In genomic region chr1:203129501-203130231, GRCh38 we compare ENCODE assay signal across 3 cellular contexts.
TF ChIP-seq lines count a peak whose summit lies in the region.

No MANE protein-coding gene starts in this region.

TF ChIP-seq in SK-N-SH, 30 proteins besides CTCF, POLR2A, EP300 and RAD21:
- TF ChIP-seq GATA2 (CRISPR knock-in tag; IDR thresholded peaks at IDR 0.05), result peak; percentile 64
- TF ChIP-seq NFIC (IDR thresholded peaks at IDR 0.05; ENCODE audit: borderline replicate concordance), result peak; percentile 69
- TF ChIP-seq GABPA (IDR thresholded peaks at IDR 0.05; ENCODE audit: low read depth), result no peak
- TF ChIP-seq RCOR1 (IDR thresholded peaks at IDR 0.05; ENCODE audit: low read length), result peak; percentile 76

TF ChIP-seq in SK-N-SH treated with all-trans-retinoic acid at 6 μM for 48 hours, 23 proteins besides CTCF, POLR2A, EP300 and RAD21:
- TF ChIP-seq ARNTL (CRISPR knock-in tag; IDR thresholded peaks at IDR 0.05; ENCODE audit: borderline replicate concordance, low read depth), result no peak
- TF ChIP-seq TOX (CRISPR knock-in tag; IDR thresholded peaks at IDR 0.05; ENCODE audit: borderline replicate concordance), result no peak
- no peak for TF ChIP-seq PPARA (CRISPR knock-in tag; IDR thresholded peaks at IDR 0.05; ENCODE audit: borderline replicate concordance)
- TF ChIP-seq, protein P1, sequence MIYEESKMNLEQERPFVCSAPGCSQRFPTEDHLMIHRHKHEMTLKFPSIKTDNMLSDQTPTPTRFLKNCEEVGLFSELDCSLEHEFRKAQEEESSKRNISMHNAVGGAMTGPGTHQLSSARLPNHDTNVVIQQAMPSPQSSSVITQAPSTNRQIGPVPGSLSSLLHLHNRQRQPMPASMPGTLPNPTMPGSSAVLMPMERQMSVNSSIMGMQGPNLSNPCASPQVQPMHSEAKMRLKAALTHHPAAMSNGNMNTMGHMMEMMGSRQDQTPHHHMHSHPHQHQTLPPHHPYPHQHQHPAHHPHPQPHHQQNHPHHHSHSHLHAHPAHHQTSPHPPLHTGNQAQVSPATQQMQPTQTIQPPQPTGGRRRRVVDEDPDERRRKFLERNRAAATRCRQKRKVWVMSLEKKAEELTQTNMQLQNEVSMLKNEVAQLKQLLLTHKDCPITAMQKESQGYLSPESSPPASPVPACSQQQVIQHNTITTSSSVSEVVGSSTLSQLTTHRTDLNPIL (CRISPR knock-in tag; IDR thresholded peaks at IDR 0.05; ENCODE audit: low read depth), result no peak
- TF ChIP-seq ZC3H10 (CRISPR knock-in tag; IDR thresholded peaks at IDR 0.05), result no peak
- no peak for TF ChIP-seq OSR1 (CRISPR knock-in tag; IDR thresholded peaks at IDR 0.05)
- TF ChIP-seq CSDC2 (CRISPR knock-in tag; IDR thresholded peaks at IDR 0.05), result no peak
- TF ChIP-seq ISL1 (CRISPR knock-in tag; IDR thresholded peaks at IDR 0.05), result no peak
- TF ChIP-seq ZNF8 (CRISPR knock-in tag; IDR thresholded peaks at IDR 0.05), result no peak
- TF ChIP-seq RARB (CRISPR knock-in tag; IDR thresholded peaks at IDR 0.05), result no peak
- TF ChIP-seq ZFP3 (CRISPR knock-in tag; IDR thresholded peaks at IDR 0.05), result no peak
TF ChIP-seq in SK-N-SH treated with all-trans-retinoic acid at 6 μM for 48 hours: peak in this region for 0.

TF ChIP-seq in GM23338, 12 proteins besides CTCF, POLR2A, EP300 and RAD21 (continued from another document):
- no peak for TF ChIP-seq ZNF462 (CRISPR knock-in tag; IDR thresholded peaks at IDR 0.05)
- TF ChIP-seq EZH2phosphoT487 (IDR thresholded peaks at IDR 0.05; ENCODE audit: unreplicated experiment), result no peak
- no peak for TF ChIP-seq EZH2 (IDR thresholded peaks at IDR 0.05; ENCODE audit: low read depth, unreplicated experiment)
- no peak for TF ChIP-seq NANOG (IDR thresholded peaks at IDR 0.05; ENCODE audit: borderline replicate concordance)
- no peak for TF ChIP-seq ZNF114 (CRISPR knock-in tag; IDR thresholded peaks at IDR 0.05)
- no peak for TF ChIP-seq JUNB (IDR thresholded peaks at IDR 0.05; ENCODE audit: unreplicated experiment)
- no peak for TF ChIP-seq CREB1 (CRISPR knock-in tag; IDR thresholded peaks at IDR 0.05; ENCODE audit: low read depth)
- TF ChIP-seq STAT1 (IDR thresholded peaks at IDR 0.05; ENCODE audit: unreplicated experiment), result no peak
- no peak for TF ChIP-seq REST (IDR thresholded peaks at IDR 0.05; ENCODE audit: unreplicated experiment)
- no peak for TF ChIP-seq ZNF331 (CRISPR knock-in tag; IDR thresholded peaks at IDR 0.05; ENCODE audit: low read depth)
- TF ChIP-seq ETS1 (IDR thresholded peaks at IDR 0.05), result no peak
